Comparison of ENCODE assay signal across 1 cellular context in the genomic region with DNA sequence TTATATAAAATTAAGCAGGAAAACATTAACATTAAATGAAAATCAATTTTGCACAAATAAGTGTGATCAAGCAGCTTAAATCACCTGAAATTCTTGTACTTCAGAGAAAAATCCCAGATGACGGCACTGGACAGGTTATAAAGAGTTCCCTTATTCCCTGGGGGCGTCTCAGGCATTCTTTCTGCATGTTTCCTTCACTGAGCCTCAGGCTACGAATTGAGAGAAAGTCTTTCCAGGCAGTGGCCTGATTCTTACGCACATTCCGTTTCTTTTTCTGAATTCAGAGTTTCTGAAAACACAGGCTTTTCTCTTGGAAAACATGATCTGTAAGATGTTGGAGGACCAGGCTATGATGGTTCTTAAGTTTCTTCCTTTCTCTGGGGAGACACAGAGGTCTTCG.
TF ChIP-seq lines count a peak whose summit lies in the region.

No MANE protein-coding gene starts in this region.

TF ChIP-seq in endothelial cell of umbilical vein, 7 proteins besides CTCF, POLR2A, EP300 and RAD21:
- TF ChIP-seq MAX (IDR thresholded peaks at IDR 0.05; ENCODE audit: insufficient read depth, insufficient read length) (no peak), FOS (IDR thresholded peaks at IDR 0.05; ENCODE audit: borderline replicate concordance, insufficient read depth, low read length) (no peak), JUN (IDR thresholded peaks at IDR 0.05; ENCODE audit: borderline replicate concordance, insufficient read depth, insufficient read length, low read depth) (no peak), EZH2 (IDR thresholded peaks at IDR 0.05; ENCODE audit: borderline replicate concordance, low read depth, low read length, severe bottlenecking) (no peak), MYC (IDR thresholded peaks at IDR 0.05; ENCODE audit: low read depth, low read length) (no peak), POLR2AphosphoS5 (IDR thresholded peaks at IDR 0.05; ENCODE audit: insufficient read depth, low read depth, low read length) (no peak), GATA2 (IDR thresholded peaks at IDR 0.05; ENCODE audit: insufficient read depth, insufficient read length, low read depth, low read length) (no peak)
